ENCODE assay signal across 1 cellular context in the genomic region with DNA sequence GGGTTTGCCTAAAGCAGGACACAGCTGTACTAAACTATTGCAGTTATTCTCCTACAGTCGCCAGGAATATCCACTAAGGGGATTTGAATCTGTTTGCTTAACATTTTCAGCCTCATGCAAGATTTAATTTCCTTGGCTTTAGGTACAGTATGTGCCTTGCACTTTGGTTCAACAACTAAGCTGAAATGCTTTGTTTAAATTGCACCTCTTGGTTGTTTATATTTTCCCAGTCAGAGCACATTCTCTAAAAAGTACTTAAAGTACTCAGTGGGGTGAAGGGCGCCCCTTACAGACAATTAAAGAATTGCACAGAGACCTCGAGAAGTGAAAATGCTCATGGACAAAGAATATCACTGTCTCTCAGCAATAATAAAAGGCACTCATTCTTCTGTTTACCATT.
TF ChIP-seq lines count a peak whose summit lies in the region.

No MANE protein-coding gene starts in this region.

TF ChIP-seq in H1, 55 proteins besides CTCF, POLR2A, EP300 and RAD21:
- no peak for TF ChIP-seq YY1 (IDR thresholded peaks at IDR 0.05; ENCODE audit: low read depth, low read length)
